In the genomic region with DNA sequence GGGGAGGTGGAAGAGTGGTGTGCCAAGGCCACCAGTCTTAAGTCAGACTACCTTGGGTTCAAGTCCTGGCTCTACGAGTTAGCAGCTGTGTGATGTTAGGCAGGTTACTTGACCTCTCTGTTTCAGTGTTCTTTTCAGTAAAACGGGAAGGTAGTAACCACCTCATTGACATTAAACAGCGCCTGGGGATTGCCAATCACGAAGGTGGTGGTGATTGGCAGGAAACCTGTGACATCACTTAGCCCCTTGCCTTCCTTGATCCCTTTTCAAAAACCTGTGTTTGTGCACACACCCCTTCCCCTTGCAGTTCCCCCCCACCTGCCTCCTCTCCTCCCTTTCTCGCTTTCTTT, we compare ENCODE assay signal across 10 cellular contexts. TPM values are rescaled to one million over a fixed set of nuclear protein-coding genes. Genes with fewer than 3 reads are reported as not detected.
DNase-seq lines count a peak whose midpoint lies in the region; ATAC-seq, FAIRE-seq and TF ChIP-seq lines count a peak whose summit lies in the region.
"Had no signal": no experiment of that assay in that cellular context is flagged by ENCODE, and none has a peak within 500 bp of the region (broad histone marks: within the 10 kb centered on the region; RNA-seq: fewer than 3 reads in every experiment).

No MANE protein-coding gene starts in this region.

- POLR2A ChIA-PET in CD8-positive, alpha-beta T cell (lab: Charles Lee): interaction anchor here (0.6 to 1.4 kb wide), 4 partner anchors 9 to 162 kb away, joined by 3 read pairs; no protein-coding TSS in a partner anchor

- peak overlapping the region; percentile 60 for H3K4me3 Mint-ChIP-seq in CD8-positive, alpha-beta T cell
- peak overlapping the region; percentile 16 for H3K4me3 Mint-ChIP-seq in T-helper 2 cell treated with Interferon-gamma antibody and Interleukin-4, amounts not matched to agents 5 μg/mL and 100 μg/mL, for 36 hours

- TF ChIP-seq EP300 in sigmoid colon (IDR thresholded peaks at IDR 0.05): no peak

- DNase-seq in CD8-positive, alpha-beta T cell: peak in 2 of 7 experiments; percentile 37 to 46
- DNase-seq in T-helper 2 cell treated with Interferon-gamma antibody and Interleukin-4, amounts not matched to agents 5 μg/mL and 100 μg/mL, for 36 hours (ENCODE audit: low spot score): no peak
- DNase-seq in fibroblast of lung (ENCODE audit: low read depth in 2 of 2): no peak
- DNase-seq in sigmoid colon: no peak
- DNase-seq in AML-193 (lab: John Stamatoyannopoulos, UW): no peak
- no peak for DNase-seq in BE2C
- no peak for DNase-seq in frontal cortex (ENCODE audit: low spot score in 2 of 2)
- DNase-seq in nucleus accumbens (lab: John Stamatoyannopoulos, UW): no peak

- H3K27me3 Mint-ChIP-seq in CD8-positive, alpha-beta T cell (ENCODE audit: low read depth): no peaks in the 10 kb centered on the region
- H3K27me3 Mint-ChIP-seq in T-helper 2 cell treated with Interferon-gamma antibody and Interleukin-4, amounts not matched to agents 5 μg/mL and 100 μg/mL, for 36 hours (ENCODE audit: low read depth): peaks cover 39% of the 10 kb centered on the region

- no peak for TF ChIP-seq CTCF in CD8-positive, alpha-beta T cell (IDR thresholded peaks at IDR 0.05)
- TF ChIP-seq CTCF in fibroblast of lung (conservative IDR thresholded peaks at IDR 0.05 in 1 of 2, IDR thresholded peaks at IDR 0.05 in 1 of 2; ENCODE audit: low read depth in 1 of 2, low read length in 2 of 2) (no peak), sigmoid colon (IDR thresholded peaks at IDR 0.05) (no peak), BE2C (IDR thresholded peaks at IDR 0.05; ENCODE audit: low read depth, low read length) (no peak)

- no peak overlapping the region for H3K9ac ChIP-seq in fibroblast of lung (ENCODE audit: insufficient read depth, low read length)

- no peak overlapping the region for H3K4me2 ChIP-seq in fibroblast of lung (ENCODE audit: extremely low read depth, insufficient read depth, low read length)

- CTCF ChIA-PET in CD8-positive, alpha-beta T cell (lab: Charles Lee): interaction anchor here (0.8 to 5.9 kb wide), 4 partner anchors 351 to 492 kb away, joined by 3 to 35 read pairs (median 12); no protein-coding TSS in a partner anchor

- no peaks in the 10 kb centered on the region for H3K27me3 ChIP-seq in CD8-positive, alpha-beta T cell (ENCODE audit: insufficient read depth, low read length)
- H3K27me3 ChIP-seq in fibroblast of lung (ENCODE audit: control insufficient read depth, insufficient read depth, low read length): no peaks in the 10 kb centered on the region
- H3K27me3 ChIP-seq in sigmoid colon: no peaks in the 10 kb centered on the region
- no peaks in the 10 kb centered on the region for H3K27me3 ChIP-seq in BE2C

- peak overlapping the region; percentile 31 for H3K27ac ChIP-seq in CD8-positive, alpha-beta T cell (ENCODE audit: low read depth, low read length)
- H3K27ac ChIP-seq in fibroblast of lung (ENCODE audit: insufficient read depth, low read length) (peak overlapping the region; percentile 5), sigmoid colon (peak overlapping the region; percentile 99 to 100 (median 100))

- H3K4me3 ChIP-seq in CD8-positive, alpha-beta T cell (ENCODE audit: low read depth, low read length): peak overlapping the region; percentile 7
- H3K4me3 ChIP-seq in fibroblast of lung (replicated peaks in 1 of 4; ENCODE audit: control extremely low read depth in 1 of 4, insufficient read depth in 1 of 4, low read depth in 3 of 4, low read length in 4 of 4) (no peak overlapping the region), sigmoid colon (peak overlapping the region in 1 of 4 donors; percentile 0), BE2C (ENCODE audit: low read depth, low read length) (no peak overlapping the region)

- peaks cover 91% of the 10 kb centered on the region for H3K4me1 ChIP-seq in CD8-positive, alpha-beta T cell (ENCODE audit: insufficient read depth, low read length)
- H3K4me1 ChIP-seq in fibroblast of lung (ENCODE audit: control insufficient read depth, extremely low read depth, insufficient read depth, low read length): peaks cover 40% of the 10 kb centered on the region
- H3K4me1 ChIP-seq in sigmoid colon: peaks cover 0 to 98% (median 95%) of the 10 kb centered on the region in 4 donors
- H3K4me1 ChIP-seq in BE2C: peaks cover 51% of the 10 kb centered on the region

- no peak for TF ChIP-seq POLR2A in sigmoid colon (IDR thresholded peaks at IDR 0.05)

- WGBS in sigmoid colon, 2 donors: 13 to 46% methylated on average over 5 of the region's 5 CpGs

- peaks cover 88% of the 10 kb centered on the region for H3K79me2 ChIP-seq in fibroblast of lung (ENCODE audit: control insufficient read depth, insufficient read depth, low read length)

- no peaks in the 10 kb centered on the region for H3K36me3 ChIP-seq in CD8-positive, alpha-beta T cell (ENCODE audit: insufficient read depth, low read length)
- H3K36me3 ChIP-seq in fibroblast of lung (ENCODE audit: control insufficient read depth, insufficient read depth, low read length): no peaks in the 10 kb centered on the region
- H3K36me3 ChIP-seq in sigmoid colon: no peaks in the 10 kb centered on the region
- H3K36me3 ChIP-seq in BE2C: no peaks in the 10 kb centered on the region

- peaks cover 12% of the 10 kb centered on the region for H3K36me3 Mint-ChIP-seq in CD8-positive, alpha-beta T cell
- H3K36me3 Mint-ChIP-seq in T-helper 2 cell treated with Interferon-gamma antibody and Interleukin-4, amounts not matched to agents 5 μg/mL and 100 μg/mL, for 36 hours (ENCODE audit: low read depth): no peaks in the 10 kb centered on the region

- H3K9me3 Mint-ChIP-seq in CD8-positive, alpha-beta T cell: no peaks in the 10 kb centered on the region
- no peaks in the 10 kb centered on the region for H3K9me3 Mint-ChIP-seq in T-helper 2 cell treated with Interferon-gamma antibody and Interleukin-4, amounts not matched to agents 5 μg/mL and 100 μg/mL, for 36 hours

- no peak for ATAC-seq in CD8-positive, alpha-beta T cell
- ATAC-seq: sciatic nerve had no signal

- peaks cover 93% of the 10 kb centered on the region for H3K4me1 Mint-ChIP-seq in CD8-positive, alpha-beta T cell (ENCODE audit: low read depth)
- peaks cover 45% of the 10 kb centered on the region for H3K4me1 Mint-ChIP-seq in T-helper 2 cell treated with Interferon-gamma antibody and Interleukin-4, amounts not matched to agents 5 μg/mL and 100 μg/mL, for 36 hours (ENCODE audit: low read depth)

- H2AFZ ChIP-seq in fibroblast of lung (ENCODE audit: low read length): no peak overlapping the region

- intact Hi-C loops in CD8-positive, alpha-beta T cell (cut with DNase I, micrococcal nuclease): loop anchor here in 1 of 2 experiments (5.0 kb wide), 2 partner anchors 64 to 164 kb away; no protein-coding TSS in a partner anchor
- intact Hi-C loops in sigmoid colon (cut with DNase I): loop anchor here (5.0 to 10.0 kb wide), 4 partner anchors 169 to 697 kb away; a partner anchor contains a TSS

- peak overlapping the region; percentile 93 for H3K27ac Mint-ChIP-seq in CD8-positive, alpha-beta T cell
- H3K27ac Mint-ChIP-seq in T-helper 2 cell treated with Interferon-gamma antibody and Interleukin-4, amounts not matched to agents 5 μg/mL and 100 μg/mL, for 36 hours: peak overlapping the region; percentile 8

- H3K9me3 ChIP-seq in CD8-positive, alpha-beta T cell (ENCODE audit: low read length): no peaks in the 10 kb centered on the region
- H3K9me3 ChIP-seq in fibroblast of lung (ENCODE audit: control insufficient read depth, insufficient read depth, low read depth, low read length) (no peaks in the 10 kb centered on the region), sigmoid colon (no peaks in the 10 kb centered on the region), BE2C (no peaks in the 10 kb centered on the region)

- H4K20me1 ChIP-seq in fibroblast of lung (ENCODE audit: control insufficient read depth, extremely low read depth, insufficient read depth, low read length): no peaks in the 10 kb centered on the region

- FAIRE-seq in frontal cortex (lab: Jason Lieb, UNC): no peak
- FAIRE-seq: endometrium had no signal

RNA-seq across cellular contexts. Expression of a gene that starts 7.6 kb away (rescaled TPM):
- total RNA-seq in CD8-positive, alpha-beta T cell: 100 to 1,000 TPM; 181 to 194 TPM
- total RNA-seq in fibroblast of lung: 12.1 and 12.4 TPM in 2 replicates
- polyA plus RNA-seq in fibroblast of lung: 16.3 and 18.9 TPM in 2 replicates
- 11.2 and 14.3 TPM in 2 replicates for polyA plus RNA-seq in fibroblast of lung (2012)
- 11.0 and 13.6 TPM in 2 replicates for polyA minus RNA-seq in fibroblast of lung (ENCODE audit: low replicate concordance)
- total RNA-seq in sigmoid colon: 10 to 100 TPM; 29.2 to 43.5 (median 38.0) TPM
- polyA plus RNA-seq in sigmoid colon: 10 to 100 TPM; 38.6 to 64.0 (median 48.6) TPM
- 4.2 TPM for polyA plus RNA-seq in BE2C (2012; ENCODE audit: insufficient read depth, insufficient read length, low read depth)
- total RNA-seq in frontal cortex: 12.2 TPM

Comparison
In these comparisons a context has a peak if more than half of its experiments do, and no peak if none do; other contexts are left out.
1. H3K27ac ChIP-seq: peak in every context shown above with its lines; median percentile 100 in sigmoid colon; 31 in CD8-positive, alpha-beta T cell; 5 in fibroblast of lung.
2. RNA of a gene that starts 7.6 kb away (total RNA-seq): 181 to 194 TPM in CD8-positive, alpha-beta T cell; 29.2 to 43.5 TPM in sigmoid colon, 12.1 to 12.4 TPM in fibroblast of lung and 12.2 TPM in frontal cortex (single experiment); every median in the first group is over 4 times any median in the second.